ENCODE assay signal across 18 cellular contexts in genomic region chr10:129718548-129719414, GRCh38.
A peak's percentile ranks its signal among the peaks of the same experiment; 100 is the strongest.
DNase-seq lines count a peak whose midpoint lies in the region; ATAC-seq and TF ChIP-seq lines count a peak whose summit lies in the region.
"Had no signal": no experiment of that assay in that cellular context is flagged by ENCODE, and none has a peak within 500 bp of the region (broad histone marks: within the 10 kb centered on the region; RNA-seq: fewer than 3 reads in every experiment).

No MANE protein-coding gene starts in this region.

- POLR2A ChIA-PET in IMR-90 (lab: Charles Lee; ENCODE audit: unreplicated experiment): no interaction called here

- H3K4me2 ChIP-seq in H9 (ENCODE audit: insufficient read depth, insufficient read length, low read length): no peak overlapping the region
- no peak overlapping the region for H3K4me2 ChIP-seq in IMR-90 (ENCODE audit: low read depth, low read length)

- H3K27me3 Mint-ChIP-seq in H9 (ENCODE audit: low read depth): no peaks in the 10 kb centered on the region

- no peaks in the 10 kb centered on the region for H3K79me1 ChIP-seq in H9 (ENCODE audit: insufficient read depth, low read depth, low read length, poor library complexity, severe bottlenecking)
- no peaks in the 10 kb centered on the region for H3K79me1 ChIP-seq in IMR-90 (ENCODE audit: low read depth in 1 of 2, low read length in 2 of 2)

- dilution Hi-C loops in IMR-90 (cut with HindIII; ENCODE audit: low sequenced_read_pairs, unreplicated experiment): no loop called here

- no peak overlapping the region; the same call in 1 of the 2 replicates for H3K14ac ChIP-seq in H9 (ENCODE audit: insufficient read depth, low read length)
- no peak overlapping the region for H3K14ac ChIP-seq in IMR-90 (replicated peaks; ENCODE audit: low read depth, low read length)

- TF ChIP-seq CTCF in H9 (conservative IDR thresholded peaks at IDR 0.05): no peak
- no peak for TF ChIP-seq CTCF in IMR-90 (conservative IDR thresholded peaks at IDR 0.05; ENCODE audit: low read depth, low read length)
- no peak for TF ChIP-seq CTCF in WERI-Rb-1 (IDR thresholded peaks at IDR 0.05; ENCODE audit: low read depth, low read length)

- H2BK5ac ChIP-seq in H9 (ENCODE audit: insufficient read length, low read length): no peak overlapping the region
- no peak overlapping the region for H2BK5ac ChIP-seq in IMR-90 (ENCODE audit: low read depth, low read length, poor library complexity, severe bottlenecking)

- H3T11ph ChIP-seq in H9 (ENCODE audit: low read length): no peak overlapping the region

- peaks cover 4 to 10% (median 8%) of the 10 kb centered on the region in 3 experiments; a peak in 5 of 7 replicates for H3K36me3 Mint-ChIP-seq in H9 (ENCODE audit: insufficient read depth in 1 of 3, low read depth in 3 of 3)

- no peaks in the 10 kb centered on the region for H3K9me1 ChIP-seq in IMR-90 (ENCODE audit: insufficient read depth, low read length)

- no peaks in the 10 kb centered on the region for H3K79me2 ChIP-seq in H9 (ENCODE audit: insufficient read depth, low read length)

- H4K20me1 ChIP-seq in H9 (ENCODE audit: control insufficient read depth, insufficient read depth, insufficient read length) (no peaks in the 10 kb centered on the region), IMR-90 (ENCODE audit: insufficient read depth, low read length) (no peaks in the 10 kb centered on the region)

- no peak overlapping the region for H2BK120ac ChIP-seq in H9 (ENCODE audit: low read depth, low read length, poor library complexity, severe bottlenecking)
- no peak overlapping the region for H2BK120ac ChIP-seq in IMR-90 (ENCODE audit: low read depth, low read length)

- H4K91ac ChIP-seq in H9 (ENCODE audit: insufficient read length, low read depth, low read length) (no peak overlapping the region), IMR-90 (ENCODE audit: insufficient read depth, low read depth, low read length) (no peak overlapping the region)

- H2BK20ac ChIP-seq in H9 (ENCODE audit: low read depth, low read length, poor library complexity, severe bottlenecking) (no peak overlapping the region), IMR-90 (ENCODE audit: low read depth, low read length) (no peak overlapping the region)

- no TSS peak for BruUV-seq in IMR-90 (replicated peaks; lab: Mats Ljungman, UMichigan)

- H2AK5ac ChIP-seq in H9 (ENCODE audit: insufficient read length, low read length) (no peak overlapping the region), IMR-90 (ENCODE audit: low read depth, low read length) (no peak overlapping the region)

- peak overlapping the region; percentile 52 for H2AK9ac ChIP-seq in IMR-90 (replicated peaks; ENCODE audit: low read depth, low read length, poor library complexity)

- no CpG with 5 or more reads among the region's 25 CpGs for WGBS in H9 (ENCODE audit: extremely low coverage, insufficient read length, low lambda C conversion rate)
- WGBS in IMR-90 (ENCODE audit: extremely low coverage in 2 of 2, insufficient read length in 1 of 2), 2 experiments: 88% methylated on average over 17 of the region's 25 CpGs; no CpG with 5 or more reads in 1 of the 2 experiments

- no peak overlapping the region for H2AFZ ChIP-seq in H9 (ENCODE audit: low read length)
- H2AFZ ChIP-seq in IMR-90 (replicated peaks; ENCODE audit: low read length, poor library complexity): peak overlapping the region; percentile 32

- H3K18ac ChIP-seq in H9 (ENCODE audit: insufficient read length, low read depth, low read length): no peak overlapping the region
- H3K18ac ChIP-seq in IMR-90 (ENCODE audit: low read depth, low read length): no peak overlapping the region

- H3K4me1 Mint-ChIP-seq in H9: peaks cover 10 to 13% of the 10 kb centered on the region in 2 experiments

- H3K27ac ChIP-seq in H9 (ENCODE audit: insufficient read length, low read depth, low read length): no peak overlapping the region
- H3K27ac ChIP-seq in IMR-90 (ENCODE audit: insufficient read depth, low read length): no peak overlapping the region
- H3K27ac ChIP-seq in WERI-Rb-1: no peak overlapping the region
- H3K27ac ChIP-seq: HL-60 had no signal

- no peak overlapping the region for H3K23ac ChIP-seq in H9 (ENCODE audit: insufficient read length, low read depth, low read length)
- no peak overlapping the region for H3K23ac ChIP-seq in IMR-90 (ENCODE audit: low read depth, low read length)

- H3K4me3 Mint-ChIP-seq in H9: no peak overlapping the region

- peaks cover 8 to 9% of the 10 kb centered on the region in 2 experiments; a peak in 3 of 5 replicates for H3K9me3 Mint-ChIP-seq in H9

- no peak overlapping the region for H3K4ac ChIP-seq in H9 (ENCODE audit: low read depth, low read length)
- no peak overlapping the region for H3K4ac ChIP-seq in IMR-90 (ENCODE audit: low read depth, low read length)

- H3K9me3 ChIP-seq in H9 (ENCODE audit: control insufficient read depth, low read depth, low read length): no peaks in the 10 kb centered on the region
- peaks cover 5% of the 10 kb centered on the region for H3K9me3 ChIP-seq in IMR-90 (ENCODE audit: control insufficient read depth, insufficient read depth, low read length)
- no peaks in the 10 kb centered on the region for H3K9me3 ChIP-seq in WERI-Rb-1 (ENCODE audit: severe bottlenecking)

- H3K56ac ChIP-seq in H9 (ENCODE audit: insufficient read length, low read depth, low read length) (no peak overlapping the region), IMR-90 (ENCODE audit: extremely low read depth, insufficient read depth, low read length) (no peak overlapping the region)

- H3K4me3 ChIP-seq in IMR-90 (ENCODE audit: insufficient read depth, low read depth, low read length) (no peak overlapping the region), WERI-Rb-1 (ENCODE audit: low read depth, low read length) (no peak overlapping the region)

- DNase-seq in H9 (no peak), IMR-90 (no peak), posterior vena cava (ENCODE audit: low spot score) (peak; percentile 64), superior temporal gyrus (ENCODE audit: extremely low spot score) (no peak), WERI-Rb-1 (no peak)
- DNase-seq: Caco-2; DMS153; H7; KBM-7; MV-4-11; NCI-H1417 treated with DMSO at 0.1 percent for 48 hours; NCI-H1930; NCI-H446 treated with DMSO at 0.1 percent for 48 hours; NK-92 treated with Interleukin-12 subunit alpha and Interleukin-12 subunit beta, amount 100 ng/mL, for 24 hours; SIG-M5 had no signal

- intact Hi-C loops in IMR-90 (cut with micrococcal nuclease): no loop called here
- intact Hi-C loops in posterior vena cava (cut with DNase I): no loop called here

- H4K5ac ChIP-seq in H9 (ENCODE audit: insufficient read length, low read depth, low read length) (no peak overlapping the region), IMR-90 (ENCODE audit: low read depth, low read length) (no peak overlapping the region)

- peak overlapping the region in 2 of 3 experiments; percentile 23 to 55; a peak in 2 of 7 replicates for H3K27ac Mint-ChIP-seq in H9

- no peak overlapping the region for H2BK12ac ChIP-seq in H9 (ENCODE audit: insufficient read length, low read depth, low read length)

- no peak for TF ChIP-seq POLR2A in IMR-90 (IDR thresholded peaks at IDR 0.05; ENCODE audit: low read depth, low read length)

- CTCF ChIA-PET in IMR-90 (lab: Yijun Ruan, JAX): no interaction called here

- in situ Hi-C loops in IMR-90 (cut with MboI; ENCODE audit: low sequenced_read_pairs): no loop called here

- H4K8ac ChIP-seq in H9 (replicated peaks; ENCODE audit: insufficient read length, low read depth, low read length) (no peak overlapping the region), IMR-90 (ENCODE audit: low read depth in 2 of 2, low read length in 2 of 2) (no peak overlapping the region)

- ATAC-seq in IMR-90 (ENCODE audit: low read depth) (no peak), esophagus mucosa (peak; percentile 63), HG03432 (IDR thresholded peaks at IDR 0.05; ENCODE audit: unreplicated experiment) (no peak)

- H2BK15ac ChIP-seq in H9 (ENCODE audit: low read depth, low read length): no peak overlapping the region
- no peak overlapping the region for H2BK15ac ChIP-seq in IMR-90 (ENCODE audit: low read depth, low read length)

- H3K36me3 ChIP-seq in IMR-90 (ENCODE audit: control insufficient read depth, insufficient read depth, low read length) (no peaks in the 10 kb centered on the region), WERI-Rb-1 (no peaks in the 10 kb centered on the region)

- H3K27me3 ChIP-seq in H9 (ENCODE audit: insufficient read depth, low read length) (no peaks in the 10 kb centered on the region), IMR-90 (ENCODE audit: control insufficient read depth, insufficient read depth, low read length) (no peaks in the 10 kb centered on the region), WERI-Rb-1 (ENCODE audit: insufficient read depth, low read depth, severe bottlenecking) (no peaks in the 10 kb centered on the region)

- TF ChIP-seq RAD21 in IMR-90 (IDR thresholded peaks at IDR 0.05; ENCODE audit: low read length): no peak

- no peaks in the 10 kb centered on the region for H3K23me2 ChIP-seq in H9 (ENCODE audit: insufficient read length, low read depth, low read length, poor library complexity, severe bottlenecking)

- no peak overlapping the region for H3K9ac ChIP-seq in H9 (ENCODE audit: extremely low read depth, insufficient read length, low read length)
- no peak overlapping the region for H3K9ac ChIP-seq in IMR-90 (ENCODE audit: low read depth, low read length)

- H3K4me1 ChIP-seq in H9 (ENCODE audit: insufficient read depth, low read length): no peaks in the 10 kb centered on the region
- H3K4me1 ChIP-seq in IMR-90 (ENCODE audit: control insufficient read depth, insufficient read depth, low read length): no peaks in the 10 kb centered on the region
- H3K4me1 ChIP-seq: Caco-2 had no signal

TF ChIP-seq in IMR-90, 13 proteins besides CTCF, POLR2A, EP300 and RAD21:
- TF ChIP-seq BHLHE40 (IDR thresholded peaks at IDR 0.05; ENCODE audit: low read depth, low read length) (no peak), MXI1 (IDR thresholded peaks at IDR 0.05; ENCODE audit: borderline replicate concordance, low read depth, low read length) (no peak), CEBPB (IDR thresholded peaks at IDR 0.05; ENCODE audit: low read depth, low read length) (no peak), MAFK (IDR thresholded peaks at IDR 0.05; ENCODE audit: low read depth, low read length) (no peak), NFE2L2 (IDR thresholded peaks at IDR 0.05; ENCODE audit: low read depth, low read length) (no peak), CHD1 (IDR thresholded peaks at IDR 0.05; ENCODE audit: low read depth, low read length) (no peak), MAZ (IDR thresholded peaks at IDR 0.05; ENCODE audit: borderline replicate concordance, low read depth, low read length) (no peak)
